Comparison of ENCODE assay signal across 8 cellular contexts in genomic region chr1:1462318-1462966, GRCh38. TPM values are rescaled to one million over a fixed set of nuclear protein-coding genes. Genes with fewer than 3 reads are reported as not detected.
DNase-seq lines count a peak whose midpoint lies in the region; ATAC-seq and TF ChIP-seq lines count a peak whose summit lies in the region.

No MANE protein-coding gene starts in this region.

- peaks cover 19% of the 10 kb centered on the region for H3K4me1 ChIP-seq in SJCRH30

- no peak overlapping the region for H3K4me3 ChIP-seq in AG10803 (ENCODE audit: low read length)
- H3K4me3 ChIP-seq in SJCRH30: peak overlapping the region; percentile 14; the same call in 1 of the 2 replicates

- H3K27ac ChIP-seq in SJCRH30: no peak overlapping the region

- peaks cover 2% of the 10 kb centered on the region; the same call in 1 of the 2 replicates for H3K36me3 ChIP-seq in SJCRH30

- TF ChIP-seq CTCF in AG10803 (conservative IDR thresholded peaks at IDR 0.05; ENCODE audit: low read length): no peak

- ATAC-seq in GM18502 (IDR thresholded peaks at IDR 0.05; ENCODE audit: poor library complexity, unreplicated experiment) (peak; percentile 48), HG03196 (IDR thresholded peaks at IDR 0.05; ENCODE audit: unreplicated experiment) (no peak)

- 0 out of 2 replicates have a peak, but pooled peaks cover 6% of the 10 kb centered on the region for H3K9me3 ChIP-seq in SJCRH30 (replicated peaks)

- DNase-seq in AG10803 (ENCODE audit: low read depth) (peak; percentile 64), SJCRH30 (peak; percentile 43 to 50), hepatic stellate cell (ENCODE audit: low spot score) (peak; percentile 53), Ammon's horn (ENCODE audit: low spot score) (no peak), NCI-H1417 (lab: John Stamatoyannopoulos, UW) (no peak), foreskin melanocyte (no peak)

- H3K27me3 ChIP-seq in SJCRH30: peaks cover 33% of the 10 kb centered on the region

RNA-seq across cellular contexts. Expression of gene ATAD3B, which starts 9.1 kb away (rescaled TPM):
- 53.1 and 55.5 TPM in 2 replicates for total RNA-seq in SJCRH30 (2014; rRNA removed; shearing (Covaris generic))

RNA-seq across cellular contexts. Expression of gene ATAD3C, which starts 13.0 kb away (rescaled TPM):
- 0.20 TPM in 1 of 2 replicates, not detected in the other for total RNA-seq in SJCRH30 (2014; rRNA removed; shearing (Covaris generic))

RNA-seq across cellular contexts. Expression of gene VWA1, which starts 27.0 kb away (rescaled TPM):
- total RNA-seq in SJCRH30 (2014; rRNA removed; shearing (Covaris generic)): 0.58 and 3.3 TPM in 2 replicates

RNA-seq across cellular contexts. Expression of gene ANKRD65, which starts 41.4 kb away (rescaled TPM):
- total RNA-seq in SJCRH30 (2014; rRNA removed; shearing (Covaris generic)): 6.1 and 6.2 TPM in 2 replicates

RNA-seq across cellular contexts. Expression of gene ATAD3A, which starts 49.5 kb away (rescaled TPM):
- 72.6 and 74.7 TPM in 2 replicates for total RNA-seq in SJCRH30 (2014; rRNA removed; shearing (Covaris generic))

Comparison
In these comparisons a context has a peak if more than half of its experiments do, and no peak if none do; other contexts are left out.
1. DNase-seq: peak in AG10803 (single experiment), SJCRH30 (2 of 2) and hepatic stellate cell (single experiment); none in Ammon's horn (single experiment), NCI-H1417 (0 of 3) and foreskin melanocyte (single experiment).